In genomic region chr6:17458971-17459370, GRCh38 we compare ENCODE assay signal across 19 cellular contexts.
"Had no signal": no experiment of that assay in that cellular context is flagged by ENCODE, and none has a peak within 500 bp of the region (broad histone marks: within the 10 kb centered on the region; RNA-seq: fewer than 3 reads in every experiment).

No MANE protein-coding gene starts in this region.

- H3K4me3 Mint-ChIP-seq: naive thymus-derived CD4-positive, alpha-beta T cell; nephron progenitor cell; type B pancreatic cell had no signal

- H3K79me2 ChIP-seq: hepatocyte, parathyroid adenoma had no signal

- H3K9me3 ChIP-seq: gastroesophageal sphincter, prostate gland had no signal

- H3K27ac ChIP-seq: gastroesophageal sphincter, hepatocyte, parathyroid adenoma, prostate gland, skin epidermis had no signal

- H3K27me3 ChIP-seq: gastroesophageal sphincter, hepatocyte had no signal

- H3K4me3 ChIP-seq: gastroesophageal sphincter, hepatocyte, lung, prostate gland, skin epidermis had no signal

- DNase-seq: effector memory CD4-positive, alpha-beta T cell; glutamatergic neuron; left colon; left ventricle myocardium superior; mesenchymal stem cell; naive thymus-derived CD4-positive, alpha-beta T cell; nephron progenitor cell; retina; stimulated activated CD4-positive, alpha-beta T cell treated with anti-CD3 and anti-CD28 coated beads, Interleukin-12 subunit alpha, Interleukin-12 subunit beta, amount 100 ng/mL, for 4 hours; stimulated activated naive CD4-positive, alpha-beta T cell treated with Interleukin-2 at 50 U/mL for 16 hours had no signal

- H3K36me3 Mint-ChIP-seq: naive thymus-derived CD4-positive, alpha-beta T cell had no signal

- H3K36me3 ChIP-seq: gastroesophageal sphincter had no signal

- H3K4me1 ChIP-seq: gastroesophageal sphincter, parathyroid adenoma, prostate gland had no signal

- H3K27ac Mint-ChIP-seq: naive thymus-derived CD4-positive, alpha-beta T cell; nephron progenitor cell; type B pancreatic cell had no signal

- H3K27me3 Mint-ChIP-seq: type B pancreatic cell had no signal

- H2AFZ ChIP-seq: hepatocyte, parathyroid adenoma had no signal

- ATAC-seq: esophagus mucosa; gastroesophageal sphincter; left colon; left ventricle myocardium superior; naive thymus-derived CD4-positive, alpha-beta T cell; sciatic nerve had no signal

- H3K4me2 ChIP-seq: hepatocyte had no signal
